In the genomic region with DNA sequence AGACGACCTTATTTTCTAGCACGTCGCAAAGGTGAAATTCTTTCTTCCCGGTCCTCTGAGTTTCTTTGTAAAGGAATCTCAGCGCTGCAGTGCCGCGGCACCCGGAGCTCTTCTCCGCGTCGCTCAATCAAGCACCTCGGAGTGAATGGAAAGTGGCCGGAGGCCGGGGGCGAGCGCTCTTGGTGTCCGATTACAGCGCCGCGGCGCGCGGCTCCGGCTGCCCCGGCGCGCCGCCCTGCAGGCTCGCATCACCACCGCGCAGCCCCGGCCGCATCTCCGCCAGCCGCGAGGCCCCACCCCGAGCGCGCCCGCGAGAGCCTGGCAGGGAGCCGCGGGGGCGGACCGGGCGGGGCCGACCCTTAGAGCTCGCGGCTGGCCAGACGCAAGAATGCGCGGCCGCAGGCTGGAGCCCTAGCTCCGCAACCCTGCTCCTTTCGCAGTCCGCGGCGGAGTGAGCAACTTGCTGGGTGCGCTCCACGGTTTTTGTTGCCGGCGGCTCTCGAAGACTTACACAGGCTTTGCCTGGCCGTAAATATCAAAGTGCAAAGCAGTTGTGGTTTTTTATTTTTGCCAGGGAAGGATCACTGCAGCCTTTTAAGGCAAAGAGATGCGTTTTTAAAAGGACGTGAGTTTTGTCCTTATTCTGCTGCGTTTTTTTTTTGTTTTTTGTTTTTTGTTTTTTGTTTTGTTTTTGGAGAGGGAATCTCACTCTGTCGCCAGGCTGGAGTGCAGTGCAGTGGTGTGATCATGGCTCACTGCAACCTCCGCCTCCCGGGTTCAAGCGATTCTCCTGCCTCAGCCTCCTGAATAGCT, we compare ENCODE assay signal across 1 cellular context.
TF ChIP-seq lines count a peak whose summit lies in the region.

A gene (minus strand): TSS at position 143 of the 813 bp plus-strand sequence. CDS start 2,270 bp downstream, outside the sequence.

TF ChIP-seq in IMR-90, 13 proteins besides CTCF, POLR2A, EP300 and RAD21:
- TF ChIP-seq BHLHE40 (IDR thresholded peaks at IDR 0.05; ENCODE audit: low read depth, low read length) (no peak; the same call in 1 of the 2 replicates), NFE2L2 (IDR thresholded peaks at IDR 0.05; ENCODE audit: low read depth, low read length) (no peak), SMC3 (IDR thresholded peaks at IDR 0.05; ENCODE audit: low read depth, low read length) (peak; percentile 25), RCOR1 (IDR thresholded peaks at IDR 0.05; ENCODE audit: insufficient replicate concordance, low read length) (peak; percentile 20), MXI1 (IDR thresholded peaks at IDR 0.05; ENCODE audit: borderline replicate concordance, low read depth, low read length) (no peak), RFX5 (IDR thresholded peaks at IDR 0.05; ENCODE audit: low read depth, low read length) (no peak), MAZ (IDR thresholded peaks at IDR 0.05; ENCODE audit: borderline replicate concordance, low read depth, low read length) (peak; percentile 95; the same call in 1 of the 2 replicates), CHD1 (IDR thresholded peaks at IDR 0.05; ENCODE audit: low read depth, low read length) (no peak), MAFK (IDR thresholded peaks at IDR 0.05; ENCODE audit: low read depth, low read length) (no peak), FOS (IDR thresholded peaks at IDR 0.05; ENCODE audit: low read depth, low read length) (no peak), CEBPB (IDR thresholded peaks at IDR 0.05; ENCODE audit: low read depth, low read length) (0 out of 2 replicates have a peak, but pooled peaks have one; percentile 13)
- TF ChIP-seq, protein P1, sequence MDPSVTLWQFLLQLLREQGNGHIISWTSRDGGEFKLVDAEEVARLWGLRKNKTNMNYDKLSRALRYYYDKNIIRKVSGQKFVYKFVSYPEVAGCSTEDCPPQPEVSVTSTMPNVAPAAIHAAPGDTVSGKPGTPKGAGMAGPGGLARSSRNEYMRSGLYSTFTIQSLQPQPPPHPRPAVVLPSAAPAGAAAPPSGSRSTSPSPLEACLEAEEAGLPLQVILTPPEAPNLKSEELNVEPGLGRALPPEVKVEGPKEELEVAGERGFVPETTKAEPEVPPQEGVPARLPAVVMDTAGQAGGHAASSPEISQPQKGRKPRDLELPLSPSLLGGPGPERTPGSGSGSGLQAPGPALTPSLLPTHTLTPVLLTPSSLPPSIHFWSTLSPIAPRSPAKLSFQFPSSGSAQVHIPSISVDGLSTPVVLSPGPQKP (IDR thresholded peaks at IDR 0.05; ENCODE audit: borderline replicate concordance, low read depth, low read length): no peak
- TF ChIP-seq, protein P2, sequence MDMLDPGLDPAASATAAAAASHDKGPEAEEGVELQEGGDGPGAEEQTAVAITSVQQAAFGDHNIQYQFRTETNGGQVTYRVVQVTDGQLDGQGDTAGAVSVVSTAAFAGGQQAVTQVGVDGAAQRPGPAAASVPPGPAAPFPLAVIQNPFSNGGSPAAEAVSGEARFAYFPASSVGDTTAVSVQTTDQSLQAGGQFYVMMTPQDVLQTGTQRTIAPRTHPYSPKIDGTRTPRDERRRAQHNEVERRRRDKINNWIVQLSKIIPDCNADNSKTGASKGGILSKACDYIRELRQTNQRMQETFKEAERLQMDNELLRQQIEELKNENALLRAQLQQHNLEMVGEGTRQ (IDR thresholded peaks at IDR 0.05; ENCODE audit: low read depth, low read length): no peak
